ENCODE assay signal across 12 cellular contexts in genomic region chr10:31158000-31158658, GRCh38.
DNase-seq lines count a peak whose midpoint lies in the region; ATAC-seq and TF ChIP-seq lines count a peak whose summit lies in the region.
"Had no signal": no experiment of that assay in that cellular context is flagged by ENCODE, and none has a peak within 500 bp of the region (broad histone marks: within the 10 kb centered on the region; RNA-seq: fewer than 3 reads in every experiment).

No MANE protein-coding gene starts in this region.

- ATAC-seq in right cardiac atrium = peak; percentile 54 to 64
- no peak for ATAC-seq in activated T-cell treated with anti-CD3 and anti-CD28 coated beads, Interleukin-2, amount 50 U/mL, for 4 hours

- H3K4me3 ChIP-seq in cardiac fibroblast (replicated peaks in 1 of 2; ENCODE audit: low read depth in 2 of 2, low read length in 2 of 2) (no peak overlapping the region), right cardiac atrium (ENCODE audit: low read length) (no peak overlapping the region), subcutaneous abdominal adipose tissue (ENCODE audit: low read depth in 1 of 5, low read length in 5 of 5) (peak overlapping the region in 3 of 5 donors; percentile 4 to 20 (median 18))
- H3K4me3 ChIP-seq: testis had no signal

- H3K4me3 Mint-ChIP-seq in activated T-cell treated with anti-CD3 and anti-CD28 coated beads, Interleukin-2, amount 50 U/mL, for 4 hours = no peak overlapping the region
- H3K4me3 Mint-ChIP-seq: activated naive CD8-positive, alpha-beta T cell; mesothelial cell of epicardium had no signal

- H3K27me3 ChIP-seq in right cardiac atrium (ENCODE audit: control insufficient read depth, insufficient read depth) = no peaks in the 10 kb centered on the region
- no peaks in the 10 kb centered on the region for H3K27me3 ChIP-seq in subcutaneous abdominal adipose tissue (ENCODE audit: control insufficient read depth in 5 of 5, insufficient read depth in 4 of 5, low read length in 5 of 5)
- H3K27me3 ChIP-seq: testis had no signal

- TF ChIP-seq CTCF in cardiac fibroblast (IDR thresholded peaks at IDR 0.05; ENCODE audit: low read depth, low read length) = no peak

- H3K9me3 ChIP-seq in right cardiac atrium (ENCODE audit: control insufficient read depth, low read length) (no peaks in the 10 kb centered on the region), subcutaneous abdominal adipose tissue (ENCODE audit: control insufficient read depth in 5 of 5, low read length in 5 of 5) (peaks cover 0 to 3% (median 0%) of the 10 kb centered on the region in 5 donors)
- H3K9me3 ChIP-seq: testis had no signal

- no peaks in the 10 kb centered on the region for H3K4me1 Mint-ChIP-seq in activated T-cell treated with anti-CD3 and anti-CD28 coated beads, Interleukin-2, amount 50 U/mL, for 4 hours (ENCODE audit: low read depth)

- H3K4me1 ChIP-seq in right cardiac atrium (ENCODE audit: control insufficient read depth, insufficient read depth, low read length) = peaks cover 2% of the 10 kb centered on the region
- peaks cover under 1 to 16% (median 11%) of the 10 kb centered on the region in 5 donors for H3K4me1 ChIP-seq in subcutaneous abdominal adipose tissue (ENCODE audit: control insufficient read depth in 5 of 5, insufficient read depth in 5 of 5, low read length in 5 of 5)

- intact Hi-C loops in right cardiac atrium (cut with DNase I) = no loop called here

- H3K36me3 ChIP-seq in subcutaneous abdominal adipose tissue (ENCODE audit: control insufficient read depth in 5 of 5, insufficient read depth in 5 of 5, low read length in 5 of 5) = no peaks in the 10 kb centered on the region

- DNase-seq in NCI-H446 (lab: John Stamatoyannopoulos, UW) (peak; percentile 76 to 78), cardiac fibroblast (ENCODE audit: low read depth in 2 of 2) (peak; percentile 42 to 67), right cardiac atrium (no peak), NCI-H2081 treated with DMSO at 0.1 percent for 48 hours (lab: John Stamatoyannopoulos, UW) (no peak), D341Med (ENCODE audit: low spot score) (no peak), GOT3 (lab: John Stamatoyannopoulos, UW) (no peak)
- DNase-seq in activated T-cell treated with anti-CD3 and anti-CD28 coated beads, Interleukin-2, amount 50 U/mL, for 4 hours = no peak
- DNase-seq: NCI-H526 treated with DMSO at 0.1 percent for 48 hours had no signal

- WGBS in right cardiac atrium = 65% methylated on average over 9 of the region's 9 CpGs

- H3K9me3 Mint-ChIP-seq in activated T-cell treated with anti-CD3 and anti-CD28 coated beads, Interleukin-2, amount 50 U/mL, for 4 hours = peaks cover 10% of the 10 kb centered on the region

- H3K27me3 Mint-ChIP-seq in activated T-cell treated with anti-CD3 and anti-CD28 coated beads, Interleukin-2, amount 50 U/mL, for 4 hours (ENCODE audit: low read depth) = no peaks in the 10 kb centered on the region
- H3K27me3 Mint-ChIP-seq: activated naive CD8-positive, alpha-beta T cell had no signal

- H3K9ac ChIP-seq in subcutaneous abdominal adipose tissue (ENCODE audit: low read length in 5 of 5) = peak overlapping the region in 1 of 5 donors; percentile 15

- H3K36me3 Mint-ChIP-seq in activated T-cell treated with anti-CD3 and anti-CD28 coated beads, Interleukin-2, amount 50 U/mL, for 4 hours (ENCODE audit: insufficient read depth) = no peaks in the 10 kb centered on the region
- H3K36me3 Mint-ChIP-seq: activated naive CD8-positive, alpha-beta T cell; mesothelial cell of epicardium had no signal

- peak overlapping the region; percentile 37 for H3K27ac ChIP-seq in right cardiac atrium (ENCODE audit: low read length)
- H3K27ac ChIP-seq in subcutaneous abdominal adipose tissue (ENCODE audit: low read depth, low read length) = peak overlapping the region; percentile 56

Comparison
In these comparisons a context has a peak if more than half of its experiments do, and no peak if none do; other contexts are left out.
1. DNase-seq: peak in NCI-H446 (2 of 2) and cardiac fibroblast (2 of 2); none in right cardiac atrium (0 of 3), activated T-cell treated with anti-CD3 and anti-CD28 coated beads, Interleukin-2, amount 50 U/mL, for 4 hours (single experiment), NCI-H2081 treated with DMSO at 0.1 percent for 48 hours (single experiment), D341Med (single experiment) and GOT3 (single experiment).
2. H3K4me3 ChIP-seq: peak in subcutaneous abdominal adipose tissue (3 of 5); none in cardiac fibroblast (0 of 2) and right cardiac atrium (single experiment).
3. ATAC-seq: peak in right cardiac atrium (2 of 2); none in activated T-cell treated with anti-CD3 and anti-CD28 coated beads, Interleukin-2, amount 50 U/mL, for 4 hours (0 of 2).